21 cellular contexts compared by ENCODE assay signal in genomic region chr13:84605927-84606326, GRCh38.
DNase-seq lines count a peak whose midpoint lies in the region; ATAC-seq, FAIRE-seq and TF ChIP-seq lines count a peak whose summit lies in the region.
"Had no signal": no experiment of that assay in that cellular context is flagged by ENCODE, and none has a peak within 500 bp of the region (broad histone marks: within the 10 kb centered on the region; RNA-seq: fewer than 3 reads in every experiment).

No MANE protein-coding gene starts in this region.

- H3K27ac ChIP-seq in WERI-Rb-1 (no peak overlapping the region), foreskin keratinocyte (no peak overlapping the region), neuronal stem cell (replicated peaks; ENCODE audit: low read length) (no peak overlapping the region)
- H3K27ac ChIP-seq: BLaER1 treated with 17β-estradiol and CSF1 and Interleukin-3, amounts not matched to agents 10 nM and 100 nM; PC-9; SJSA1 had no signal

- H3K4me2 ChIP-seq in neuronal stem cell (ENCODE audit: insufficient read depth, low read length, poor library complexity, severe bottlenecking): no peak overlapping the region
- H3K4me2 ChIP-seq: BLaER1 treated with 17β-estradiol and CSF1 and Interleukin-3, amounts not matched to agents 10 nM and 100 nM; PC-9 had no signal

- H3K27me3 Mint-ChIP-seq in Caco-2 (ENCODE audit: insufficient read depth, unreplicated experiment): peaks cover 3% of the 10 kb centered on the region
- H3K27me3 Mint-ChIP-seq: CD8-positive, alpha-beta memory T cell had no signal

- POLR2A ChIA-PET in Caco-2 (lab: Charles Lee): no interaction called here

- H3K4me1 ChIP-seq in Caco-2 (no peaks in the 10 kb centered on the region), foreskin keratinocyte (peaks cover 9% of the 10 kb centered on the region), neuronal stem cell (ENCODE audit: control insufficient read depth in 2 of 2, insufficient read depth in 1 of 2, low read depth in 1 of 2, low read length in 2 of 2) (no peaks in the 10 kb centered on the region)
- H3K4me1 ChIP-seq: BLaER1 treated with 17β-estradiol and CSF1 and Interleukin-3, amounts not matched to agents 10 nM and 100 nM; SJSA1 had no signal

- H3K18ac ChIP-seq in neuronal stem cell (ENCODE audit: low read length): peak overlapping the region; percentile 12

- H3K9ac ChIP-seq in neuronal stem cell (ENCODE audit: low read depth, low read length, poor library complexity): no peak overlapping the region
- H3K9ac ChIP-seq: BLaER1 treated with 17β-estradiol and CSF1 and Interleukin-3, amounts not matched to agents 10 nM and 100 nM had no signal

- H2BK5ac ChIP-seq in neuronal stem cell (ENCODE audit: low read length): no peak overlapping the region

- CTCF ChIA-PET in Caco-2 (lab: Charles Lee): interaction anchor here (0.7 kb wide), 1 partner anchor 436 kb away, joined by 3 read pairs; no protein-coding TSS in a partner anchor

- TF ChIP-seq CTCF in Caco-2 (IDR thresholded peaks at IDR 0.05; ENCODE audit: insufficient read depth in 1 of 2, low read depth in 1 of 2, low read length in 1 of 2, severe bottlenecking in 1 of 2, unreplicated experiment in 1 of 2): peak; percentile 23 to 37
- 0 out of 2 replicates have a peak, but pooled peaks have one; percentile 25 for TF ChIP-seq CTCF in WERI-Rb-1 (IDR thresholded peaks at IDR 0.05; ENCODE audit: low read depth, low read length)
- peak; percentile 2 for TF ChIP-seq CTCF in foreskin keratinocyte (conservative IDR thresholded peaks at IDR 0.05)

- FAIRE-seq in GM12891 (lab: Jason Lieb, UNC): no peak
- FAIRE-seq: GM12892 had no signal

- H2AK5ac ChIP-seq in neuronal stem cell (ENCODE audit: low read depth, low read length): peak overlapping the region; percentile 85

- DNase-seq in Caco-2: peak; percentile 6 to 38
- DNase-seq in WERI-Rb-1: no peak
- DNase-seq in foreskin keratinocyte: no peak
- DNase-seq in neuronal stem cell (ENCODE audit: low spot score): no peak
- DNase-seq in GM12891 (ENCODE audit: insufficient read length, low spot score): no peak
- no peak for DNase-seq in NCI-H82 treated with DMSO at 0.1 percent for 48 hours (lab: John Stamatoyannopoulos, UW; ENCODE audit: unreplicated experiment)
- DNase-seq in activated T-cell treated with anti-CD3 and anti-CD28 coated beads, Interleukin-2, amount 50 U/mL, for 1 hour: no peak
- DNase-seq: CD8-positive, alpha-beta memory T cell; DND-41; GDM1; KG1; NCI-H1436 treated with DMSO at 0.1 percent for 48 hours; NCI-H2081; NCI-H510A; NCI-H774; PC-9 had no signal

- no peak overlapping the region for H3K14ac ChIP-seq in neuronal stem cell (ENCODE audit: low read length)

- intact Hi-C loops in Caco-2 (cut with micrococcal nuclease; ENCODE audit: unreplicated experiment): no loop called here

- no peak overlapping the region for H3K23ac ChIP-seq in neuronal stem cell (ENCODE audit: low read depth, low read length, poor library complexity)

- H3K27me3 ChIP-seq in Caco-2 (replicated peaks; ENCODE audit: control insufficient read depth, insufficient read depth, low read length) (no peaks in the 10 kb centered on the region), WERI-Rb-1 (ENCODE audit: insufficient read depth, low read depth, severe bottlenecking) (no peaks in the 10 kb centered on the region), foreskin keratinocyte (no peaks in the 10 kb centered on the region), neuronal stem cell (ENCODE audit: control insufficient read depth in 3 of 3, insufficient read depth in 3 of 3, low read depth in 1 of 3, low read length in 3 of 3) (no peaks in the 10 kb centered on the region)
- H3K27me3 ChIP-seq: BLaER1 treated with 17β-estradiol and CSF1 and Interleukin-3, amounts not matched to agents 10 nM and 100 nM; SJSA1 had no signal

- no peak overlapping the region for H2AFZ ChIP-seq in neuronal stem cell (ENCODE audit: low read length)
- H2AFZ ChIP-seq: PC-9 had no signal

- WGBS in neuronal stem cell (ENCODE audit: extremely low coverage in 2 of 2, insufficient read length in 2 of 2, insufficient replicate concordance in 1 of 2), 2 donors: no CpG with 5 or more reads among the region's 3 CpGs

- H3K9me3 ChIP-seq in Caco-2: no peaks in the 10 kb centered on the region
- no peaks in the 10 kb centered on the region for H3K9me3 ChIP-seq in WERI-Rb-1 (ENCODE audit: severe bottlenecking)
- H3K9me3 ChIP-seq in neuronal stem cell (replicated peaks in 1 of 2; ENCODE audit: control insufficient read depth in 2 of 2, insufficient read depth in 1 of 2, low read depth in 1 of 2, low read length in 2 of 2): no peaks in the 10 kb centered on the region
- H3K9me3 ChIP-seq: BLaER1 treated with 17β-estradiol and CSF1 and Interleukin-3, amounts not matched to agents 10 nM and 100 nM; SJSA1 had no signal

- H2BK120ac ChIP-seq in neuronal stem cell (ENCODE audit: low read depth, low read length): peak overlapping the region; percentile 41

- no peak overlapping the region for H4K8ac ChIP-seq in neuronal stem cell (ENCODE audit: low read depth, low read length)

- no peaks in the 10 kb centered on the region for H3K36me3 ChIP-seq in Caco-2 (ENCODE audit: control insufficient read depth, insufficient read depth, low read length)
- H3K36me3 ChIP-seq in WERI-Rb-1: no peaks in the 10 kb centered on the region
- H3K36me3 ChIP-seq in neuronal stem cell (replicated peaks in 1 of 2; ENCODE audit: control insufficient read depth in 2 of 2, insufficient read depth in 2 of 2, low read length in 2 of 2): no peaks in the 10 kb centered on the region
- H3K36me3 ChIP-seq: BLaER1 treated with 17β-estradiol and CSF1 and Interleukin-3, amounts not matched to agents 10 nM and 100 nM; SJSA1 had no signal

- no peak overlapping the region for H2BK15ac ChIP-seq in neuronal stem cell (ENCODE audit: low read length)

- BruUV-seq in Caco-2 (replicated peaks; lab: Mats Ljungman, UMichigan): no TSS peak

- ATAC-seq in foreskin keratinocyte (peak; percentile 9), GM21576 (IDR thresholded peaks at IDR 0.05; ENCODE audit: unreplicated experiment) (no peak)
- ATAC-seq: HCT116 had no signal

- no peak overlapping the region for H3K4ac ChIP-seq in neuronal stem cell (ENCODE audit: low read length)

- H3K36me3 Mint-ChIP-seq in Caco-2 (ENCODE audit: insufficient read depth, unreplicated experiment): no peaks in the 10 kb centered on the region
- H3K36me3 Mint-ChIP-seq: CD8-positive, alpha-beta memory T cell had no signal

- H3K9me3 Mint-ChIP-seq in Caco-2 (ENCODE audit: unreplicated experiment): no peaks in the 10 kb centered on the region

- H2BK12ac ChIP-seq in neuronal stem cell (ENCODE audit: low read length): no peak overlapping the region

- no peak overlapping the region for H3K4me3 Mint-ChIP-seq in Caco-2 (ENCODE audit: unreplicated experiment)
- H3K4me3 Mint-ChIP-seq: CD8-positive, alpha-beta memory T cell had no signal

- TF ChIP-seq POLR2A in GM12891 (IDR thresholded peaks at IDR 0.05; ENCODE audit: low read depth, low read length): no peak

- no peak overlapping the region for H3K27ac Mint-ChIP-seq in Caco-2 (ENCODE audit: unreplicated experiment)
- H3K27ac Mint-ChIP-seq: CD8-positive, alpha-beta memory T cell had no signal

- H3K79me1 ChIP-seq in neuronal stem cell (ENCODE audit: low read depth, low read length): no peaks in the 10 kb centered on the region

- H3K4me3 ChIP-seq in Caco-2 (ENCODE audit: low read depth, low read length) (no peak overlapping the region), WERI-Rb-1 (ENCODE audit: low read depth, low read length) (no peak overlapping the region), neuronal stem cell (ENCODE audit: low read length in 2 of 2) (no peak overlapping the region)
- H3K4me3 ChIP-seq: BLaER1 treated with 17β-estradiol and CSF1 and Interleukin-3, amounts not matched to agents 10 nM and 100 nM; PC-9; SJSA1 had no signal

- no peaks in the 10 kb centered on the region for H3K4me1 Mint-ChIP-seq in Caco-2 (ENCODE audit: low read depth, unreplicated experiment)
- H3K4me1 Mint-ChIP-seq: CD8-positive, alpha-beta memory T cell had no signal

- H4K91ac ChIP-seq in neuronal stem cell (ENCODE audit: low read depth, low read length, poor library complexity): no peak overlapping the region

TF ChIP-seq in GM12891, 5 proteins besides CTCF, POLR2A, EP300 and RAD21:
- no peak for TF ChIP-seq POU2F2 (IDR thresholded peaks at IDR 0.05; ENCODE audit: low read depth, low read length)
- no peak for TF ChIP-seq SPI1 (IDR thresholded peaks at IDR 0.05; ENCODE audit: low read depth, low read length)
- no peak for TF ChIP-seq POLR2AphosphoS5 (IDR thresholded peaks at IDR 0.05; ENCODE audit: low read depth, low read length)
- no peak for TF ChIP-seq TAF1 (IDR thresholded peaks at IDR 0.05; ENCODE audit: low read depth, low read length)
TF ChIP-seq in GM12891: peak in this region for 0.

Comparison
In these comparisons a context has a peak if more than half of its experiments do, and no peak if none do; other contexts are left out.
1. DNase-seq: peak in Caco-2 (2 of 2); none in WERI-Rb-1 (single experiment), foreskin keratinocyte (0 of 2), neuronal stem cell (single experiment), GM12891 (single experiment), NCI-H82 treated with DMSO at 0.1 percent for 48 hours (single experiment) and activated T-cell treated with anti-CD3 and anti-CD28 coated beads, Interleukin-2, amount 50 U/mL, for 1 hour (single experiment).
2. Peak in every context shown above with its lines, with median percentiles within 50 percentile points of each other: CTCF ChIP-seq.